1 cellular context compared by ENCODE assay signal in the genomic region with DNA sequence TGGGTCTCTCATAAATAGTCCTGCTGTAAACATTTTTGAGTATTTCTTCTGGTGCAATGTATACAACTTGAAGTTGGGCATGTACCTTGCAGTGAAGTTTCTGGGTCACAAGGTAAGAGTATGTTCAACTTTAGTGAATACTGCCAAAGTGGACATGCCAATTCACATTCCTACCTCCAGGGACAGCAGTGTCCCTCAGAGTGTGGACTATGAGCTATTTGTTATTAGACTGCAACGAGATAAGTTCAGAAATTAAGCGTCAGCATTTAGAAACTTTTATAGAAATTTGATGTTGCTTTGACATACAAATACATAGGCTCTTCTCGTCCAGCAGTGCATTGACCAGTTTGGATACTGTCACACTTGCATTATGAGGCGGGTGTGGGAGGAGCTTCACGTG.
TF ChIP-seq lines count a peak whose summit lies in the region.

No MANE protein-coding gene starts in this region.

TF ChIP-seq in HepG2, 621 proteins besides CTCF, POLR2A, EP300 and RAD21 (continued from another document):
- TF ChIP-seq, protein P1, sequence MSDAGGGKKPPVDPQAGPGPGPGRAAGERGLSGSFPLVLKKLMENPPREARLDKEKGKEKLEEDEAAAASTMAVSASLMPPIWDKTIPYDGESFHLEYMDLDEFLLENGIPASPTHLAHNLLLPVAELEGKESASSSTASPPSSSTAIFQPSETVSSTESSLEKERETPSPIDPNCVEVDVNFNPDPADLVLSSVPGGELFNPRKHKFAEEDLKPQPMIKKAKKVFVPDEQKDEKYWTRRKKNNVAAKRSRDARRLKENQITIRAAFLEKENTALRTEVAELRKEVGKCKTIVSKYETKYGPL (CRISPR knock-in tag; IDR thresholded peaks at IDR 0.05): no peak
- TF ChIP-seq, protein P2, sequence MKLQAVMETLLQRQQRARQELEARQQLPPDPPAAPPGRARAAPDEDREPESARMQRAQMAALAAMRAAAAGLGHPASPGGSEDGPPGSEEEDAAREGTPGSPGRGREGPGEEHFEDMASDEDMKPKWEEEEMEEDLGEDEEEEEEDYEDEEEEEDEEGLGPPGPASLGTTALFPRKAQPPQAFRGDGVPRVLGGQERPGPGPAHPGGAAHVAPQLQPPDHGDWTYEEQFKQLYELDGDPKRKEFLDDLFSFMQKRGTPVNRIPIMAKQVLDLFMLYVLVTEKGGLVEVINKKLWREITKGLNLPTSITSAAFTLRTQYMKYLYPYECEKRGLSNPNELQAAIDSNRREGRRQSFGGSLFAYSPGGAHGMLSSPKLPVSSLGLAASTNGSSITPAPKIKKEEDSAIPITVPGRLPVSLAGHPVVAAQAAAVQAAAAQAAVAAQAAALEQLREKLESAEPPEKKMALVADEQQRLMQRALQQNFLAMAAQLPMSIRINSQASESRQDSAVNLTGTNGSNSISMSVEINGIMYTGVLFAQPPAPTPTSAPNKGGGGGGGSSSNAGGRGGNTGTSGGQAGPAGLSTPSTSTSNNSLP (IDR thresholded peaks at IDR 0.05; ENCODE audit: low read depth, low read length): 0 out of 2 replicates have a peak, but pooled peaks have one; percentile 32
- TF ChIP-seq SP2 (CRISPR knock-in tag; IDR thresholded peaks at IDR 0.05): no peak
- peak; percentile 100 for TF ChIP-seq TEAD3 (CRISPR knock-in tag; optimal IDR thresholded peaks at IDR 0.05; ENCODE audit: borderline replicate concordance)
- peak; percentile 69 to 80 for TF ChIP-seq MAFK (conservative IDR thresholded peaks at IDR 0.05 in 1 of 2, IDR thresholded peaks at IDR 0.05 in 1 of 2; ENCODE audit: low read length in 2 of 2)
